ENCODE assay signal across 20 cellular contexts in the genomic region with DNA sequence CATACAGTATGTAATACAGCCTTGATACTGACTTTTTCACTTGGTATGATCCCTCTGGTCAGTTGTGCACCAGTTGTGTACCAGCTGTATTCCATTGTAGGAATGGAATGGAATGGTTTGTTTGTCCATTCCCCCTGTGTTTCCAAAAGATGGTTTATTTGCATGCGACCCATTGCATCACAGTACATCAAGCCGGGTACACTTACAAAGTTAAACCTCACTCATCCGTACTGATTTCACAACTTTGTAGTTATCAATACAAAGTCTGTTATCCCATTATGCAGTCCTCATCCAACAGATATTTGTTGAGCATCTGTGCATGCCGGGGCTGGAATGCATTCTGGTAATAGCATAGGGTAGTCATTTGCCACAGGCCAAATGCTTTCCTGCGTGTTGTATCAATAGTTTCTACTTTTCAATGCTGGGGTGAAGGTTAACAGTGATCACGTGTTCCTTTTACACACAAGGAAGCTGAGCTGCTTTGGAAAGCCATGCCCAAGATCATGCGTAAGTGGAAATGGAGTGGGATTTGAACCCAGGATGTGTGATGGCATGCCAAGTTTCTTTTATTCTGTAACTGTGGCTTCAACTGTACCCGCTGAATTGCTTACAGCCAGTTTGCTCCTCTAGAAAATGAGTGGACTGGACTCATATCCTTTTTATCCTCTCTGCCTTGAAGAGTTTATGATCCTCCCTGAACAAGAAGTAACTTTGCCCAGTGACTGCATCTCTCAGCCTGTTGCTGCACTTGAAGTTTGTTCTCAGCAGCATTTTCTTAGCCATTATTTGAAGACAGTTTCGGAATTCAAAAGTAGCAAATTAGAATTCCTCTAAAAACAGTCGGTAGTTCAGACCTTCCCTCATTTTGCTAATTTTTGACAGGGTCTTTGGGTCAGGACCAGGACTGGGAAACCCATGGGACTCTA.
A peak's percentile ranks its signal among the peaks of the same experiment; 100 is the strongest.
DNase-seq lines count a peak whose midpoint lies in the region; ATAC-seq, FAIRE-seq and TF ChIP-seq lines count a peak whose summit lies in the region.
"Had no signal": no experiment of that assay in that cellular context is flagged by ENCODE, and none has a peak within 500 bp of the region (broad histone marks: within the 10 kb centered on the region; RNA-seq: fewer than 3 reads in every experiment).

No MANE protein-coding gene starts in this region.

- TF ChIP-seq RAD21 in HepG2 (CRISPR knock-in tag; IDR thresholded peaks at IDR 0.05), result no peak; the same call in 1 of the 2 replicates

- peaks cover 0 to 7% (median 1%) of the 10 kb centered on the region in 5 experiments for H3K9me3 Mint-ChIP-seq in brain
- H3K9me3 Mint-ChIP-seq: naive thymus-derived CD8-positive, alpha-beta T cell; T-cell had no signal

- no peak for TF ChIP-seq POLR2A in GM12891 (IDR thresholded peaks at IDR 0.05; ENCODE audit: low read depth, low read length)
- peak in 1 of 2 experiments; percentile 44; a peak in 1 of 4 replicates for TF ChIP-seq POLR2A in HepG2 (IDR thresholded peaks at IDR 0.05; ENCODE audit: insufficient read depth in 1 of 2, low read depth in 2 of 2, low read length in 2 of 2)

- H3K27ac Mint-ChIP-seq in brain, result peak overlapping the region; percentile 92 to 98 (median 93)
- H3K27ac Mint-ChIP-seq: T-cell had no signal

- no peak for DNase-seq in GM12891 (ENCODE audit: insufficient read length, low spot score)
- peak; percentile 99 for DNase-seq in HepG2 (ENCODE audit: low spot score)
- no peak for DNase-seq in smooth muscle cell (lab: John Stamatoyannopoulos, UW; ENCODE audit: unreplicated experiment)
- no peak for DNase-seq in mesenteric fat pad (ENCODE audit: low spot score)
- no peak for DNase-seq in DMS114 treated with DMSO at 0.1 percent for 48 hours (lab: John Stamatoyannopoulos, UW; ENCODE audit: unreplicated experiment)
- no peak for DNase-seq in NCI-H510A (lab: John Stamatoyannopoulos, UW)
- DNase-seq: activated CD8-positive, alpha-beta memory T cell treated with anti-CD3 and anti-CD28 coated beads, Interleukin-2, amount 50 U/mL, for 48 hours; activated gamma-delta T cell treated with Interleukin-2 at 50 U/mL for 16 hours; COR-L47; effector CD4-positive, alpha-beta T cell; heart left ventricle; naive thymus-derived CD8-positive, alpha-beta T cell; NCI-H1417; NCI-H526 treated with DMSO at 0.1 percent for 48 hours; psoas muscle; SHP77; T-cell had no signal

- H3F3A ChIP-seq in smooth muscle cell (ENCODE audit: low read depth), result peaks cover 23% of the 10 kb centered on the region

- H3K4me2 ChIP-seq in HepG2 (ENCODE audit: low read depth, low read length), result peak overlapping the region; percentile 81
- H3K4me2 ChIP-seq in smooth muscle cell, result no peak overlapping the region

- CTCF ChIA-PET in HepG2 (lab: Yijun Ruan, JAX; ENCODE audit: low intra/inter-chr PET ratio, low total read pairs), result interaction anchor here (1.2 kb wide), 1 partner anchor 57 kb away, joined by 5 read pairs; no protein-coding TSS in a partner anchor

- H3K9ac ChIP-seq in HepG2 (ENCODE audit: insufficient read depth, low read depth, low read length) (peak overlapping the region; percentile 72), smooth muscle cell (ENCODE audit: low read depth) (no peak overlapping the region)
- H3K9ac ChIP-seq: GM23248 had no signal

- peaks cover 10% of the 10 kb centered on the region for H3K36me3 Mint-ChIP-seq in brain

- peak overlapping the region; percentile 95 for H3K27ac ChIP-seq in HepG2 (ENCODE audit: extremely low read length, insufficient read depth, low read length)
- H3K27ac ChIP-seq in smooth muscle cell (ENCODE audit: low read depth), result peak overlapping the region; percentile 86
- H3K27ac ChIP-seq: GM23248, heart left ventricle, psoas muscle had no signal

- H3K4me1 Mint-ChIP-seq in brain, result peaks cover 77% of the 10 kb centered on the region

- WGBS in HepG2 (ENCODE audit: low lambda C conversion rate), result 16% methylated on average over 10 of the region's 10 CpGs
- 81% methylated on average over 10 of the region's 10 CpGs for WGBS in smooth muscle cell (ENCODE audit: low lambda C conversion rate)

- TF ChIP-seq EP300 in HepG2 (IDR thresholded peaks at IDR 0.05; ENCODE audit: low read depth in 2 of 2, low read length in 2 of 2) (peak; percentile 92 to 94), HepG2 (CRISPR knock-in tag; IDR thresholded peaks at IDR 0.05; ENCODE audit: borderline replicate concordance) (peak; percentile 92)

- H3K4me1 ChIP-seq in HepG2 (ENCODE audit: insufficient read depth, low read length) (peaks cover 73% of the 10 kb centered on the region), smooth muscle cell (ENCODE audit: low read depth) (peaks cover 38% of the 10 kb centered on the region)

- no peaks in the 10 kb centered on the region for H4K20me1 ChIP-seq in HepG2 (ENCODE audit: insufficient read depth, low read length)
- peaks cover 5% of the 10 kb centered on the region for H4K20me1 ChIP-seq in smooth muscle cell (ENCODE audit: low read depth)

- H3K27me3 Mint-ChIP-seq in brain, result no peaks in the 10 kb centered on the region
- H3K27me3 Mint-ChIP-seq: naive thymus-derived CD8-positive, alpha-beta T cell; T-cell had no signal

- H3K9me3 ChIP-seq in HepG2 (ENCODE audit: low read length) (no peaks in the 10 kb centered on the region), smooth muscle cell (replicated peaks; ENCODE audit: low read depth) (no peaks in the 10 kb centered on the region)
- H3K9me3 ChIP-seq: heart left ventricle, psoas muscle had no signal

- in situ Hi-C loops in HepG2 (cut with HindIII; ENCODE audit: extremely low pct_ligation_motif_present, low pct_unique_long_range_greater_than_20kb), result no loop called here

- H3K36me3 ChIP-seq in HepG2 (replicated peaks in 1 of 2; ENCODE audit: control insufficient read depth in 1 of 2, insufficient read depth in 2 of 2, low read length in 2 of 2) (peaks cover 0 to 6% of the 10 kb centered on the region in 2 experiments; a peak in 2 of 5 replicates), smooth muscle cell (ENCODE audit: low read depth) (no peaks in the 10 kb centered on the region)
- H3K36me3 ChIP-seq: heart left ventricle had no signal

- H2AFZ ChIP-seq in HepG2 (ENCODE audit: low read length) (no peak overlapping the region), smooth muscle cell (ENCODE audit: low read depth) (no peak overlapping the region)
- H2AFZ ChIP-seq: GM23248 had no signal

- peak; percentile 86 for ATAC-seq in HepG2
- ATAC-seq: naive thymus-derived CD8-positive, alpha-beta T cell; psoas muscle; T-cell had no signal

- TSS peak; percentile 45 for BruUV-seq in HepG2 (replicated peaks; lab: Mats Ljungman, UMichigan)

- H3K4me3 Mint-ChIP-seq in brain, result peak overlapping the region in 2 of 5 experiments; percentile 0 to 24
- H3K4me3 Mint-ChIP-seq: naive thymus-derived CD8-positive, alpha-beta T cell; T-cell had no signal

- POLR2A ChIA-PET in HepG2 (lab: Yijun Ruan, JAX), result interaction anchor here (1.4 to 5.9 kb wide), 14 partner anchors 11 to 93 kb away, joined by 5 to 70 read pairs (median 8); no protein-coding TSS in a partner anchor

- TF ChIP-seq CTCF in brain (conservative IDR thresholded peaks at IDR 0.05), result no peak
- TF ChIP-seq CTCF in HepG2 (CRISPR knock-in tag; IDR thresholded peaks at IDR 0.05), result no peak
- TF ChIP-seq CTCF in smooth muscle cell (IDR thresholded peaks at IDR 0.05; ENCODE audit: borderline replicate concordance, insufficient read depth, poor library complexity, severe bottlenecking), result no peak

- FAIRE-seq in GM12891 (lab: Jason Lieb, UNC) (peak; percentile 33), HepG2 (lab: Jason Lieb, UNC) (peak; percentile 72)

- H3K27me3 ChIP-seq in HepG2 (ENCODE audit: control insufficient read depth in 1 of 2, insufficient read depth in 2 of 2, low read length in 2 of 2), result no peaks in the 10 kb centered on the region; a peak in 1 of 5 replicates
- no peaks in the 10 kb centered on the region for H3K27me3 ChIP-seq in smooth muscle cell (ENCODE audit: low read depth)
- H3K27me3 ChIP-seq: heart left ventricle had no signal

- peaks cover 26% of the 10 kb centered on the region for H3K79me2 ChIP-seq in HepG2 (ENCODE audit: insufficient read depth, low read length)
- peaks cover 1% of the 10 kb centered on the region for H3K79me2 ChIP-seq in smooth muscle cell (ENCODE audit: low read depth)

- H3K4me3 ChIP-seq in HepG2 (replicated peaks in 1 of 3; ENCODE audit: insufficient read depth in 1 of 3, low read depth in 2 of 3, low read length in 3 of 3) (peak overlapping the region in 1 of 3 experiments; percentile 55; a peak in 1 of 6 replicates), smooth muscle cell (no peak overlapping the region)
- H3K4me3 ChIP-seq: GM23248, heart left ventricle, lung, psoas muscle had no signal

- intact Hi-C loops in HepG2 (cut with micrococcal nuclease; ENCODE audit: unreplicated experiment), result loop anchor here (1.0 to 5.0 kb wide), 7 partner anchors 13 to 109 kb away; no protein-coding TSS in a partner anchor

TF ChIP-seq in GM12891, 5 proteins besides CTCF, POLR2A, EP300 and RAD21:
- TF ChIP-seq POLR2AphosphoS5 (IDR thresholded peaks at IDR 0.05; ENCODE audit: low read depth, low read length) (no peak), SPI1 (IDR thresholded peaks at IDR 0.05; ENCODE audit: low read depth, low read length) (no peak)

TF ChIP-seq in HepG2, 621 proteins besides CTCF, POLR2A, EP300 and RAD21 (continues in another document):
- TF ChIP-seq, protein P1, sequence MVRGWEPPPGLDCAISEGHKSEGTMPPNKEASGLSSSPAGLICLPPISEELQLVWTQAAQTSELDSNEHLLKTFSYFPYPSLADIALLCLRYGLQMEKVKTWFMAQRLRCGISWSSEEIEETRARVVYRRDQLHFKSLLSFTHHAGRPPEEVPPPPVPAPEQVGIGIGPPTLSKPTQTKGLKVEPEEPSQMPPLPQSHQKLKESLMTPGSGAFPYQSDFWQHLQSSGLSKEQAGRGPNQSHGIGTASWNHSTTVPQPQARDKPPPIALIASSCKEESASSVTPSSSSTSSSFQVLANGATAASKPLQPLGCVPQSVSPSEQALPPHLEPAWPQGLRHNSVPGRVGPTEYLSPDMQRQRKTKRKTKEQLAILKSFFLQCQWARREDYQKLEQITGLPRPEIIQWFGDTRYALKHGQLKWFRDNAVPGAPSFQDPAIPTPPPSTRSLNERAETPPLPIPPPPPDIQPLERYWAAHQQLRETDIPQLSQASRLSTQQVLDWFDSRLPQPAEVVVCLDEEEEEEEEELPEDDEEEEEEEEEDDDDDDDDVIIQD (CRISPR knock-in tag; IDR thresholded peaks at IDR 0.05; ENCODE audit: low read depth), result peak; percentile 78
- TF ChIP-seq, protein P2, sequence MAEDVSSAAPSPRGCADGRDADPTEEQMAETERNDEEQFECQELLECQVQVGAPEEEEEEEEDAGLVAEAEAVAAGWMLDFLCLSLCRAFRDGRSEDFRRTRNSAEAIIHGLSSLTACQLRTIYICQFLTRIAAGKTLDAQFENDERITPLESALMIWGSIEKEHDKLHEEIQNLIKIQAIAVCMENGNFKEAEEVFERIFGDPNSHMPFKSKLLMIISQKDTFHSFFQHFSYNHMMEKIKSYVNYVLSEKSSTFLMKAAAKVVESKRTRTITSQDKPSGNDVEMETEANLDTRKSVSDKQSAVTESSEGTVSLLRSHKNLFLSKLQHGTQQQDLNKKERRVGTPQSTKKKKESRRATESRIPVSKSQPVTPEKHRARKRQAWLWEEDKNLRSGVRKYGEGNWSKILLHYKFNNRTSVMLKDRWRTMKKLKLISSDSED (CRISPR knock-in tag; IDR thresholded peaks at IDR 0.05), result no peak
- TF ChIP-seq SMAD9 (CRISPR knock-in tag; IDR thresholded peaks at IDR 0.05) (no peak), ZSCAN20 (CRISPR knock-in tag; IDR thresholded peaks at IDR 0.05; ENCODE audit: borderline replicate concordance) (no peak)
